8 cellular contexts compared by ENCODE assay signal in genomic region chr13:32427852-32428580, GRCh38. TPM values are rescaled to one million over a fixed set of nuclear protein-coding genes. Genes with fewer than 3 reads are reported as not detected.
DNase-seq lines count a peak whose midpoint lies in the region; ATAC-seq, FAIRE-seq and TF ChIP-seq lines count a peak whose summit lies in the region.

Gene N4BP2L1, minus strand, starts transcription at chr13:32428130. Its CDS starts 48 bp downstream, at chr13:32428082.

- H3K9me3 Mint-ChIP-seq in CD14-positive monocyte (peaks cover 0 to 3% (median 0%) of the 10 kb centered on the region in 7 donors), neural progenitor cell (no peaks in the 10 kb centered on the region)

- H3K4me1 ChIP-seq in Peyer's patch = peaks cover 0 to 10% (median 6%) of the 10 kb centered on the region in 4 donors
- peaks cover 4% of the 10 kb centered on the region for H3K4me1 ChIP-seq in foreskin keratinocyte
- H3K4me1 ChIP-seq in neural progenitor cell = peaks cover 8% of the 10 kb centered on the region
- peaks cover 29% of the 10 kb centered on the region for H3K4me1 ChIP-seq in stomach smooth muscle (ENCODE audit: control insufficient read depth, insufficient read depth, low read length)

- H3F3A ChIP-seq in neural progenitor cell (ENCODE audit: low read depth) = peaks cover 9% of the 10 kb centered on the region

- H3K4me3 Mint-ChIP-seq in CD14-positive monocyte (peak within 1 kb of the TSS; percentile 96 to 97), neural progenitor cell (peak within 1 kb of the TSS; percentile 88)

- peak within 1 kb of the TSS; percentile 90 for H2AFZ ChIP-seq in neural progenitor cell (replicated peaks)

- TF ChIP-seq POLR2A in Peyer's patch (IDR thresholded peaks at IDR 0.05) = peak; percentile 60 to 80

- H3K27ac Mint-ChIP-seq in CD14-positive monocyte (peak within 1 kb of the TSS; percentile 99 to 100 (median 99)), neural progenitor cell (peak within 1 kb of the TSS; percentile 48)

- peak within 1 kb of the TSS; percentile 72 to 98 (median 83) for H3K4me3 ChIP-seq in Peyer's patch
- peak within 1 kb of the TSS; percentile 58 for H3K4me3 ChIP-seq in neural progenitor cell
- H3K4me3 ChIP-seq in stomach smooth muscle (ENCODE audit: low read length in 2 of 2) = peak within 1 kb of the TSS; percentile 89 to 90

- no peaks in the 10 kb centered on the region for H3K9me3 ChIP-seq in Peyer's patch
- no peaks in the 10 kb centered on the region for H3K9me3 ChIP-seq in neural progenitor cell (ENCODE audit: low read depth)
- H3K9me3 ChIP-seq in stomach smooth muscle (ENCODE audit: control insufficient read depth in 2 of 2, low read length in 2 of 2) = no peaks in the 10 kb centered on the region

- no peak within 1 kb of the TSS for H3K9ac ChIP-seq in neural progenitor cell
- H3K9ac ChIP-seq in stomach smooth muscle (ENCODE audit: low read length in 2 of 2) = peak within 1 kb of the TSS; percentile 80 to 81

- TF ChIP-seq CTCF in CD14-positive monocyte (IDR thresholded peaks at IDR 0.05) = no peak
- no peak for TF ChIP-seq CTCF in Peyer's patch (IDR thresholded peaks at IDR 0.05)
- no peak for TF ChIP-seq CTCF in foreskin keratinocyte (conservative IDR thresholded peaks at IDR 0.05)
- no peak for TF ChIP-seq CTCF in neural progenitor cell (IDR thresholded peaks at IDR 0.05)

- H3K27ac ChIP-seq in Peyer's patch (peak within 1 kb of the TSS; percentile 90 to 95 (median 93)), foreskin keratinocyte (no peak within 1 kb of the TSS), neural progenitor cell (no peak within 1 kb of the TSS), stomach smooth muscle (ENCODE audit: low read length) (peak within 1 kb of the TSS; percentile 64)

- peaks cover 0 to 3% (median 2%) of the 10 kb centered on the region in 3 donors for H3K27me3 Mint-ChIP-seq in CD14-positive monocyte (ENCODE audit: low read depth in 3 of 3)
- H3K27me3 Mint-ChIP-seq in neural progenitor cell (ENCODE audit: insufficient read depth, low read depth) = peaks cover 22% of the 10 kb centered on the region

- H3K36me3 Mint-ChIP-seq in CD14-positive monocyte (peaks cover 10% of the 10 kb centered on the region in 2 donors), neural progenitor cell (peaks cover 7% of the 10 kb centered on the region)

- H3K36me3 ChIP-seq in Peyer's patch = no peaks in the 10 kb centered on the region
- no peaks in the 10 kb centered on the region for H3K36me3 ChIP-seq in neural progenitor cell
- peaks cover 0 to 3% of the 10 kb centered on the region in 2 donors for H3K36me3 ChIP-seq in stomach smooth muscle (ENCODE audit: control insufficient read depth in 2 of 2, insufficient read depth in 2 of 2, low read length in 2 of 2)

- intact Hi-C loops in CD14-positive monocyte (cut with micrococcal nuclease) = loop anchor here (5.0 to 10.0 kb wide), 3 partner anchors 109 to 116 kb away; partner anchors contain the start of genes BRCA2 (in 1 of the 2), N4BP2L2 (in 1 of the 2) and ZAR1L (in 1 of the 2)

- H3K27me3 ChIP-seq in Peyer's patch (no peaks in the 10 kb centered on the region), foreskin keratinocyte (no peaks in the 10 kb centered on the region), neural progenitor cell (peaks cover 49% of the 10 kb centered on the region), stomach smooth muscle (ENCODE audit: control insufficient read depth in 1 of 2, insufficient read depth in 2 of 2, low read length in 2 of 2) (no peaks in the 10 kb centered on the region)

- H3K4me1 Mint-ChIP-seq in CD14-positive monocyte (peaks cover 49% of the 10 kb centered on the region), neural progenitor cell (peaks cover 12% of the 10 kb centered on the region)

- DNase-seq in CD14-positive monocyte (ENCODE audit: low spot score) = peak; percentile 83
- DNase-seq in GM19239 (ENCODE audit: insufficient read length, low spot score) = peak; percentile 75
- peak; percentile 85 to 94 (median 88) for DNase-seq in Peyer's patch
- DNase-seq in activated T-helper 1 cell treated with anti-CD3 and anti-CD28 coated beads, Interleukin-2, amount 50 U/mL, for 16 hours (ENCODE audit: low read depth in 1 of 2, low spot score in 1 of 2) = peak; percentile 48 to 71
- DNase-seq in foreskin keratinocyte = no peak
- DNase-seq in neural progenitor cell (ENCODE audit: low spot score) = peak; percentile 25

- FAIRE-seq in GM19239 (lab: Jason Lieb, UNC) = peak; percentile 94

- H4K20me1 ChIP-seq in neural progenitor cell (ENCODE audit: low read depth) = peaks cover 10% of the 10 kb centered on the region

- no peaks in the 10 kb centered on the region for H3K79me2 ChIP-seq in neural progenitor cell (ENCODE audit: low read depth)

- peak within 1 kb of the TSS; percentile 100 for H3K4me2 ChIP-seq in neural progenitor cell

- peak; percentile 61 for ATAC-seq in HG03460 (IDR thresholded peaks at IDR 0.05; ENCODE audit: unreplicated experiment)
- peak; percentile 35 for ATAC-seq in foreskin keratinocyte

RNA-seq across cellular contexts. Expression of gene N4BP2L1, which starts in this region (rescaled TPM):
- polyA plus RNA-seq in CD14-positive monocyte (10 to 100 TPM; 81.5 to 82.5 TPM), foreskin keratinocyte (0.33 and 0.46 TPM in 2 replicates)
- total RNA-seq in Peyer's patch (10 to 100 TPM; 17.2 to 31.5 (median 21.7) TPM), foreskin keratinocyte (0.24 and 0.42 TPM in 2 replicates), neural progenitor cell (ENCODE audit: low replicate concordance) (0.77 and 1.2 TPM in 2 replicates)

Comparison
In these comparisons a context has a peak if more than half of its experiments do, and no peak if none do; other contexts are left out.
1. RNA of gene N4BP2L1 (polyA plus RNA-seq): 81.5 to 82.5 TPM in CD14-positive monocyte; 0.33 to 0.46 TPM in foreskin keratinocyte; every median in the first group is over 10 times any median in the second.
2. Peak in ATAC-seq in foreskin keratinocyte; RNA of the gene not detected or under 1 TPM.
3. DNase-seq: peak in CD14-positive monocyte (single experiment), GM19239 (single experiment), Peyer's patch (3 of 3), activated T-helper 1 cell treated with anti-CD3 and anti-CD28 coated beads, Interleukin-2, amount 50 U/mL, for 16 hours (2 of 2) and neural progenitor cell (single experiment); none in foreskin keratinocyte (0 of 2).
4. H3K27ac ChIP-seq: peak in Peyer's patch (4 of 4) and stomach smooth muscle (single experiment); none in foreskin keratinocyte (single experiment) and neural progenitor cell (single experiment).
5. Peak in every context shown above with its lines, with median percentiles within 50 percentile points of each other: H3K4me3 ChIP-seq.